12 cellular contexts compared by ENCODE assay signal in genomic region chrX:8730812-8731578, GRCh38. TPM values are rescaled to one million over a fixed set of nuclear protein-coding genes. Genes with fewer than 3 reads are reported as not detected.
DNase-seq lines count a peak whose midpoint lies in the region; ATAC-seq and TF ChIP-seq lines count a peak whose summit lies in the region.
"Had no signal": no experiment of that assay in that cellular context is flagged by ENCODE, and none has a peak within 500 bp of the region (broad histone marks: within the 10 kb centered on the region; RNA-seq: fewer than 3 reads in every experiment).

No MANE protein-coding gene starts in this region.

- no peak overlapping the region for H3K27ac ChIP-seq in neural progenitor cell
- H3K27ac ChIP-seq: pancreas had no signal

- no peak overlapping the region for H3K9ac ChIP-seq in neural progenitor cell

- H3K4me3 ChIP-seq in fibroblast of pulmonary artery (replicated peaks; ENCODE audit: low read depth, low read length) (peak overlapping the region; percentile 31), neural progenitor cell (peak overlapping the region; percentile 84)

- peaks cover 58% of the 10 kb centered on the region for H3K79me2 ChIP-seq in neural progenitor cell (ENCODE audit: low read depth)

- TF ChIP-seq CTCF in fibroblast of pulmonary artery (IDR thresholded peaks at IDR 0.05; ENCODE audit: low read length, missing control alignments) (no peak), neural progenitor cell (IDR thresholded peaks at IDR 0.05) (no peak)

- ATAC-seq in Right ventricle myocardium inferior, result peak; percentile 20

- no peaks in the 10 kb centered on the region for H3K9me3 Mint-ChIP-seq in neural progenitor cell
- H3K9me3 Mint-ChIP-seq in immature natural killer cell, result no peaks in the 10 kb centered on the region
- H3K9me3 Mint-ChIP-seq: stimulated activated naive CD8-positive, alpha-beta T cell treated with anti-CD3 and anti-CD28 coated beads, Interleukin-15, Interleukin-2, amounts not matched to agents 100 ng/mL and 50 ng/mL, for 24 hours had no signal

- intact Hi-C loops in Right ventricle myocardium inferior (cut with DNase I) (loop anchor here (10.0 kb wide), 2 partner anchors 366 to 546 kb away; no protein-coding TSS in a partner anchor), cardiac septum (cut with DNase I) (loop anchor here (10.0 kb wide), 1 partner anchor 366 kb away; no protein-coding TSS in a partner anchor)

- H3K4me1 ChIP-seq in neural progenitor cell, result peaks cover 1% of the 10 kb centered on the region
- H3K4me1 ChIP-seq: pancreas had no signal

- H3K27ac Mint-ChIP-seq in neural progenitor cell (no peak overlapping the region), immature natural killer cell (no peak overlapping the region)
- H3K27ac Mint-ChIP-seq: stimulated activated naive CD8-positive, alpha-beta T cell treated with anti-CD3 and anti-CD28 coated beads, Interleukin-15, Interleukin-2, amounts not matched to agents 100 ng/mL and 50 ng/mL, for 24 hours had no signal

- peaks cover 11% of the 10 kb centered on the region for H3K27me3 ChIP-seq in neural progenitor cell

- H3K36me3 Mint-ChIP-seq in neural progenitor cell, result peaks cover 2% of the 10 kb centered on the region
- H3K36me3 Mint-ChIP-seq in immature natural killer cell, result peaks cover 0 to 4% (median 0%) of the 10 kb centered on the region in 3 donors

- H3K27me3 Mint-ChIP-seq in neural progenitor cell (ENCODE audit: insufficient read depth, low read depth) (peaks cover 21% of the 10 kb centered on the region), immature natural killer cell (ENCODE audit: low read depth in 3 of 3) (peaks cover 6 to 21% (median 8%) of the 10 kb centered on the region in 3 donors)

- H4K20me1 ChIP-seq in neural progenitor cell (ENCODE audit: low read depth), result peaks cover 29% of the 10 kb centered on the region

- H3K4me2 ChIP-seq in neural progenitor cell, result peak overlapping the region; percentile 71

- no peak overlapping the region for H2AFZ ChIP-seq in neural progenitor cell (replicated peaks)

- peaks cover 4% of the 10 kb centered on the region for H3F3A ChIP-seq in neural progenitor cell (ENCODE audit: low read depth)

- H3K4me1 Mint-ChIP-seq in neural progenitor cell (peaks cover 17% of the 10 kb centered on the region), immature natural killer cell (no peaks in the 10 kb centered on the region)

- H3K4me3 Mint-ChIP-seq in neural progenitor cell (peak overlapping the region; percentile 92), immature natural killer cell (no peak overlapping the region)
- H3K4me3 Mint-ChIP-seq: stimulated activated naive CD8-positive, alpha-beta T cell treated with anti-CD3 and anti-CD28 coated beads, Interleukin-15, Interleukin-2, amounts not matched to agents 100 ng/mL and 50 ng/mL, for 24 hours had no signal

- H3K36me3 ChIP-seq in neural progenitor cell, result no peaks in the 10 kb centered on the region
- H3K36me3 ChIP-seq: pancreas had no signal

- DNase-seq in Right ventricle myocardium inferior (ENCODE audit: missing footprints) (no peak), cardiac septum (ENCODE audit: low spot score) (no peak), fibroblast of pulmonary artery (ENCODE audit: low read depth) (no peak), neural progenitor cell (ENCODE audit: low spot score) (peak; percentile 35), RPMI8226 (no peak), immature natural killer cell (no peak), germinal center (ENCODE audit: low spot score) (no peak), COR-L47 (lab: John Stamatoyannopoulos, UW) (no peak)
- DNase-seq: activated T-cell treated with anti-CD3 and anti-CD28 coated beads, Interleukin-2, amount 50 U/mL, for 1 hour had no signal

- H3K9me3 ChIP-seq in neural progenitor cell (ENCODE audit: low read depth), result no peaks in the 10 kb centered on the region
- H3K9me3 ChIP-seq: pancreas had no signal

RNA-seq across cellular contexts. Expression of gene ANOS1, which starts 0.9 kb away (rescaled TPM):
- total RNA-seq in Right ventricle myocardium inferior (4.9 TPM), cardiac septum (4.2 TPM), neural progenitor cell (ENCODE audit: low replicate concordance) (31.3 and 45.7 TPM in 2 replicates)
- polyA plus RNA-seq in immature natural killer cell, result not detected
- total RNA-seq: SK-MEL-5 had no signal
